1 cellular context compared by ENCODE assay signal in the genomic region with DNA sequence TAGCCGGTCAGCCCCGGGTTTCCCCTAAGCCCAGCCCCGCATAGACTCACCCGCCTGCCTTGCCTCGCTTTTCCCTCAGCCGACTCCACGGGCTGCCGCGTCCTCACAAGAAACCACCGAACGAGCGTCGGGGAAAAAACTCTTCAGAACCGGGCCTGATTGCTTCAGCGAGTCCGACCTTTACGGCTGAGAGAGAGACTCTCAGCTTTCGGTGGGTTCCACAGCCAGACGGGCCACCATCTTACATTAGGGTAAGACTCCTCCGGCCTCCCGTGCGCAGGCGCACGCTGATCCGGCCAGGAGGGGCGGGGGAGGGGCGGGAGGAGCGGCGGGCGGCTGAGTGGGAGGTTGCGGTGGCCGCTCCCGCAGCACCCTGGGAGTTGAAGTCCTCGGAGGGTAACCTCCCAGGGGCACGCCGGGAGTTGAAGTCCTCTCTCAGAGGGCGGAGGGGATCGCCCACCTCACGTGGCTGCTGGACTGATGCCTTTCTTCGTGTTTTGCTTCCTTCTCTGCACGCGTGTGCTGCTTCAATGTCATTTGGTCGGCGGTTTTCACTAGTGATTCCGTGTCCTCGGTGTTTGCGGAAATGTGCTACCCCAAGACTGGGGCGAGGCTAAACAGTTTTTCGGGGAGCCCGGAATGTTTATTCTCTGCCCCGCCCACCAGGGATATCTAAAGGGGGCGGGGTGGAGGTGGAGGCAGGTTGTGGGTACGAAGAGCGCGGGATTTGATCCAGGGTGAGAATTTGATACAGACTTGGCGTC.
TF ChIP-seq lines count a peak whose summit lies in the region.

A gene with protein sequence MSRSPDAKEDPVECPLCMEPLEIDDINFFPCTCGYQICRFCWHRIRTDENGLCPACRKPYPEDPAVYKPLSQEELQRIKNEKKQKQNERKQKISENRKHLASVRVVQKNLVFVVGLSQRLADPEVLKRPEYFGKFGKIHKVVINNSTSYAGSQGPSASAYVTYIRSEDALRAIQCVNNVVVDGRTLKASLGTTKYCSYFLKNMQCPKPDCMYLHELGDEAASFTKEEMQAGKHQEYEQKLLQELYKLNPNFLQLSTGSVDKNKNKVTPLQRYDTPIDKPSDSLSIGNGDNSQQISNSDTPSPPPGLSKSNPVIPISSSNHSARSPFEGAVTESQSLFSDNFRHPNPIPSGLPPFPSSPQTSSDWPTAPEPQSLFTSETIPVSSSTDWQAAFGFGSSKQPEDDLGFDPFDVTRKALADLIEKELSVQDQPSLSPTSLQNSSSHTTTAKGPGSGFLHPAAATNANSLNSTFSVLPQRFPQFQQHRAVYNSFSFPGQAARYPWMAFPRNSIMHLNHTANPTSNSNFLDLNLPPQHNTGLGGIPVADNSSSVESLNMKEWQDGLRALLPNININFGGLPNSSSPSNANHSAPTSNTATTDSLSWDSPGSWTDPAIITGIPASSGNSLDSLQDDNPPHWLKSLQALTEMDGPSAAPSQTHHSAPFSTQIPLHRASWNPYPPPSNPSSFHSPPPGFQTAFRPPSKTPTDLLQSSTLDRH (minus strand): TSS at position 264 of the 764 bp plus-strand sequence. CDS start 71,771 bp downstream, outside the sequence.

TF ChIP-seq in K562, 482 proteins besides CTCF, POLR2A, EP300 and RAD21 (continued from another document and continues in another):
- TF ChIP-seq, protein P1, sequence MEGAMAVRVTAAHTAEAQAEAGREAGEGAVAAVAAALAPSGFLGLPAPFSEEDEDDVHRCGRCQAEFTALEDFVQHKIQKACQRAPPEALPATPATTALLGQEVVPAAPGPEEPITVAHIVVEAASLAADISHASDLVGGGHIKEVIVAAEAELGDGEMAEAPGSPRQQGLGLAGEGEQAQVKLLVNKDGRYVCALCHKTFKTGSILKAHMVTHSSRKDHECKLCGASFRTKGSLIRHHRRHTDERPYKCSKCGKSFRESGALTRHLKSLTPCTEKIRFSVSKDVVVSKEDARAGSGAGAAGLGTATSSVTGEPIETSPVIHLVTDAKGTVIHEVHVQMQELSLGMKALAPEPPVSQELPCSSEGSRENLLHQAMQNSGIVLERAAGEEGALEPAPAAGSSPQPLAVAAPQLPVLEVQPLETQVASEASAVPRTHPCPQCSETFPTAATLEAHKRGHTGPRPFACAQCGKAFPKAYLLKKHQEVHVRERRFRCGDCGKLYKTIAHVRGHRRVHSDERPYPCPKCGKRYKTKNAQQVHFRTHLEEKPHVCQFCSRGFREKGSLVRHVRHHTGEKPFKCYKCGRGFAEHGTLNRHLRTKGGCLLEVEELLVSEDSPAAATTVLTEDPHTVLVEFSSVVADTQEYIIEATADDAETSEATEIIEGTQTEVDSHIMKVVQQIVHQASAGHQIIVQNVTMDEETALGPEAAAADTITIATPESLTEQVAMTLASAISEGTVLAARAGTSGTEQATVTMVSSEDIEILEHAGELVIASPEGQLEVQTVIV (CRISPR knock-in tag; IDR thresholded peaks at IDR 0.05; ENCODE audit: borderline replicate concordance), result no peak
- TF ChIP-seq C11orf30 (IDR thresholded peaks at IDR 0.05; ENCODE audit: low read depth), result peak; percentile 78
- peak; percentile 28 for TF ChIP-seq ERF (CRISPR knock-in tag; IDR thresholded peaks at IDR 0.05)
- TF ChIP-seq, protein P2, sequence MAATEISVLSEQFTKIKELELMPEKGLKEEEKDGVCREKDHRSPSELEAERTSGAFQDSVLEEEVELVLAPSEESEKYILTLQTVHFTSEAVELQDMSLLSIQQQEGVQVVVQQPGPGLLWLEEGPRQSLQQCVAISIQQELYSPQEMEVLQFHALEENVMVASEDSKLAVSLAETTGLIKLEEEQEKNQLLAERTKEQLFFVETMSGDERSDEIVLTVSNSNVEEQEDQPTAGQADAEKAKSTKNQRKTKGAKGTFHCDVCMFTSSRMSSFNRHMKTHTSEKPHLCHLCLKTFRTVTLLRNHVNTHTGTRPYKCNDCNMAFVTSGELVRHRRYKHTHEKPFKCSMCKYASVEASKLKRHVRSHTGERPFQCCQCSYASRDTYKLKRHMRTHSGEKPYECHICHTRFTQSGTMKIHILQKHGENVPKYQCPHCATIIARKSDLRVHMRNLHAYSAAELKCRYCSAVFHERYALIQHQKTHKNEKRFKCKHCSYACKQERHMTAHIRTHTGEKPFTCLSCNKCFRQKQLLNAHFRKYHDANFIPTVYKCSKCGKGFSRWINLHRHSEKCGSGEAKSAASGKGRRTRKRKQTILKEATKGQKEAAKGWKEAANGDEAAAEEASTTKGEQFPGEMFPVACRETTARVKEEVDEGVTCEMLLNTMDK (IDR thresholded peaks at IDR 0.05; ENCODE audit: borderline replicate concordance, insufficient read depth, low read depth, low read length, poor library complexity, severe bottlenecking), result no peak
- no peak for TF ChIP-seq U2AF1 (optimal IDR thresholded peaks at IDR 0.05; ENCODE audit: low read depth, low read length)
- peak; percentile 90 for TF ChIP-seq SP1 (CRISPR knock-in tag; IDR thresholded peaks at IDR 0.05)
- TF ChIP-seq KHSRP (IDR thresholded peaks at IDR 0.05), result no peak
- TF ChIP-seq CREB1 (IDR thresholded peaks at IDR 0.05), result no peak
- TF ChIP-seq CREB1 (CRISPR knock-in tag; IDR thresholded peaks at IDR 0.05), result no peak; the same call in none of the 2 replicates
- peak; percentile 97 for TF ChIP-seq BHLHE40 (IDR thresholded peaks at IDR 0.05; ENCODE audit: low read length)
- peak; percentile 96 for TF ChIP-seq SUPT5H (IDR thresholded peaks at IDR 0.05)
- TF ChIP-seq RFX1 (IDR thresholded peaks at IDR 0.05), result no peak
- peak; percentile 33; the same call in 1 of the 2 replicates for TF ChIP-seq GTF2E2 (tag; IDR thresholded peaks at IDR 0.05)
- no peak for TF ChIP-seq STAT6 (CRISPR knock-in tag; IDR thresholded peaks at IDR 0.05)
- TF ChIP-seq HLTF (IDR thresholded peaks at IDR 0.05), result peak; percentile 21; the same call in 1 of the 2 replicates
- TF ChIP-seq MYC (IDR thresholded peaks at IDR 0.05; ENCODE audit: low read depth, low read length), result peak; percentile 91; the same call in 1 of the 2 replicates
- no peak for TF ChIP-seq MYC (CRISPR knock-in tag; IDR thresholded peaks at IDR 0.05; ENCODE audit: borderline replicate concordance, low read depth)
- peak; percentile 0; the same call in 1 of the 2 replicates for TF ChIP-seq GTF2A2 (tag; IDR thresholded peaks at IDR 0.05)
- TF ChIP-seq, protein P3, sequence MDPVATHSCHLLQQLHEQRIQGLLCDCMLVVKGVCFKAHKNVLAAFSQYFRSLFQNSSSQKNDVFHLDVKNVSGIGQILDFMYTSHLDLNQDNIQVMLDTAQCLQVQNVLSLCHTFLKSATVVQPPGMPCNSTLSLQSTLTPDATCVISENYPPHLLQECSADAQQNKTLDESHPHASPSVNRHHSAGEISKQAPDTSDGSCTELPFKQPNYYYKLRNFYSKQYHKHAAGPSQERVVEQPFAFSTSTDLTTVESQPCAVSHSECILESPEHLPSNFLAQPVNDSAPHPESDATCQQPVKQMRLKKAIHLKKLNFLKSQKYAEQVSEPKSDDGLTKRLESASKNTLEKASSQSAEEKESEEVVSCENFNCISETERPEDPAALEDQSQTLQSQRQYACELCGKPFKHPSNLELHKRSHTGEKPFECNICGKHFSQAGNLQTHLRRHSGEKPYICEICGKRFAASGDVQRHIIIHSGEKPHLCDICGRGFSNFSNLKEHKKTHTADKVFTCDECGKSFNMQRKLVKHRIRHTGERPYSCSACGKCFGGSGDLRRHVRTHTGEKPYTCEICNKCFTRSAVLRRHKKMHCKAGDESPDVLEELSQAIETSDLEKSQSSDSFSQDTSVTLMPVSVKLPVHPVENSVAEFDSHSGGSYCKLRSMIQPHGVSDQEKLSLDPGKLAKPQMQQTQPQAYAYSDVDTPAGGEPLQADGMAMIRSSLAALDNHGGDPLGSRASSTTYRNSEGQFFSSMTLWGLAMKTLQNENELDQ (CRISPR knock-in tag; IDR thresholded peaks at IDR 0.05; ENCODE audit: borderline replicate concordance), result no peak
- no peak for TF ChIP-seq PHB (CRISPR knock-in tag; IDR thresholded peaks at IDR 0.05)
- TF ChIP-seq NCOA6 (IDR thresholded peaks at IDR 0.05), result no peak
- no peak for TF ChIP-seq ZNF696 (CRISPR knock-in tag; conservative IDR thresholded peaks at IDR 0.05)
- TF ChIP-seq HBP1 (CRISPR knock-in tag; IDR thresholded peaks at IDR 0.05), result peak; percentile 92
- TF ChIP-seq CREB3L1 (IDR thresholded peaks at IDR 0.05; ENCODE audit: borderline replicate concordance, low read depth), result peak; percentile 88; the same call in 1 of the 2 replicates
- TF ChIP-seq RBM15 (IDR thresholded peaks at IDR 0.05; ENCODE audit: insufficient read depth, low read length), result no peak
- TF ChIP-seq, protein P4, sequence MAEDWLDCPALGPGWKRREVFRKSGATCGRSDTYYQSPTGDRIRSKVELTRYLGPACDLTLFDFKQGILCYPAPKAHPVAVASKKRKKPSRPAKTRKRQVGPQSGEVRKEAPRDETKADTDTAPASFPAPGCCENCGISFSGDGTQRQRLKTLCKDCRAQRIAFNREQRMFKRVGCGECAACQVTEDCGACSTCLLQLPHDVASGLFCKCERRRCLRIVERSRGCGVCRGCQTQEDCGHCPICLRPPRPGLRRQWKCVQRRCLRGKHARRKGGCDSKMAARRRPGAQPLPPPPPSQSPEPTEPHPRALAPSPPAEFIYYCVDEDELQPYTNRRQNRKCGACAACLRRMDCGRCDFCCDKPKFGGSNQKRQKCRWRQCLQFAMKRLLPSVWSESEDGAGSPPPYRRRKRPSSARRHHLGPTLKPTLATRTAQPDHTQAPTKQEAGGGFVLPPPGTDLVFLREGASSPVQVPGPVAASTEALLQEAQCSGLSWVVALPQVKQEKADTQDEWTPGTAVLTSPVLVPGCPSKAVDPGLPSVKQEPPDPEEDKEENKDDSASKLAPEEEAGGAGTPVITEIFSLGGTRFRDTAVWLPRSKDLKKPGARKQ (CRISPR knock-in tag; IDR thresholded peaks at IDR 0.05), result no peak
- no peak for TF ChIP-seq ZNF384 (IDR thresholded peaks at IDR 0.05; ENCODE audit: low read depth, low read length)
- TF ChIP-seq, protein P5, sequence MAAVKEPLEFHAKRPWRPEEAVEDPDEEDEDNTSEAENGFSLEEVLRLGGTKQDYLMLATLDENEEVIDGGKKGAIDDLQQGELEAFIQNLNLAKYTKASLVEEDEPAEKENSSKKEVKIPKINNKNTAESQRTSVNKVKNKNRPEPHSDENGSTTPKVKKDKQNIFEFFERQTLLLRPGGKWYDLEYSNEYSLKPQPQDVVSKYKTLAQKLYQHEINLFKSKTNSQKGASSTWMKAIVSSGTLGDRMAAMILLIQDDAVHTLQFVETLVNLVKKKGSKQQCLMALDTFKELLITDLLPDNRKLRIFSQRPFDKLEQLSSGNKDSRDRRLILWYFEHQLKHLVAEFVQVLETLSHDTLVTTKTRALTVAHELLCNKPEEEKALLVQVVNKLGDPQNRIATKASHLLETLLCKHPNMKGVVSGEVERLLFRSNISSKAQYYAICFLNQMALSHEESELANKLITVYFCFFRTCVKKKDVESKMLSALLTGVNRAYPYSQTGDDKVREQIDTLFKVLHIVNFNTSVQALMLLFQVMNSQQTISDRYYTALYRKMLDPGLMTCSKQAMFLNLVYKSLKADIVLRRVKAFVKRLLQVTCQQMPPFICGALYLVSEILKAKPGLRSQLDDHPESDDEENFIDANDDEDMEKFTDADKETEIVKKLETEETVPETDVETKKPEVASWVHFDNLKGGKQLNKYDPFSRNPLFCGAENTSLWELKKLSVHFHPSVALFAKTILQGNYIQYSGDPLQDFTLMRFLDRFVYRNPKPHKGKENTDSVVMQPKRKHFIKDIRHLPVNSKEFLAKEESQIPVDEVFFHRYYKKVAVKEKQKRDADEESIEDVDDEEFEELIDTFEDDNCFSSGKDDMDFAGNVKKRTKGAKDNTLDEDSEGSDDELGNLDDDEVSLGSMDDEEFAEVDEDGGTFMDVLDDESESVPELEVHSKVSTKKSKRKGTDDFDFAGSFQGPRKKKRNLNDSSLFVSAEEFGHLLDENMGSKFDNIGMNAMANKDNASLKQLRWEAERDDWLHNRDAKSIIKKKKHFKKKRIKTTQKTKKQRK (IDR thresholded peaks at IDR 0.05; ENCODE audit: borderline replicate concordance, low read depth, low read length), result peak; percentile 44; the same call in 1 of the 2 replicates
- no peak; the same call in 1 of the 2 replicates for TF ChIP-seq FOXP1 (CRISPR knock-in tag; IDR thresholded peaks at IDR 0.05)
- no peak; the same call in 1 of the 2 replicates for TF ChIP-seq ELF1 (tag; IDR thresholded peaks at IDR 0.05)
- TF ChIP-seq MTA1 (IDR thresholded peaks at IDR 0.05; ENCODE audit: borderline replicate concordance), result 0 out of 2 replicates have a peak, but pooled peaks have one; percentile 11
- TF ChIP-seq BRF1 (IDR thresholded peaks at IDR 0.05; ENCODE audit: borderline replicate concordance, extremely low read depth, insufficient read length), result no peak
- peak; percentile 95 for TF ChIP-seq HCFC1 (IDR thresholded peaks at IDR 0.05; ENCODE audit: low read depth, low read length)
- no peak for TF ChIP-seq ZNF311 (CRISPR knock-in tag; IDR thresholded peaks at IDR 0.05)
- TF ChIP-seq NFE2L1 (tag; IDR thresholded peaks at IDR 0.05; ENCODE audit: borderline replicate concordance, low read depth), result no peak
